24 cellular contexts compared by ENCODE assay signal in genomic region chr1:41286992-41287391, GRCh38. TPM values are rescaled to one million over a fixed set of nuclear protein-coding genes. Genes with fewer than 3 reads are reported as not detected.
DNase-seq lines count a peak whose midpoint lies in the region; ATAC-seq and TF ChIP-seq lines count a peak whose summit lies in the region.
"Had no signal": no experiment of that assay in that cellular context is flagged by ENCODE, and none has a peak within 500 bp of the region (broad histone marks: within the 10 kb centered on the region; RNA-seq: fewer than 3 reads in every experiment).

No MANE protein-coding gene starts in this region.

- H3K9ac ChIP-seq in iPS-20b (ENCODE audit: low read depth, low read length) (no peak overlapping the region), neuronal stem cell (ENCODE audit: low read depth, low read length, poor library complexity) (no peak overlapping the region)

- no peak overlapping the region for H2BK12ac ChIP-seq in neuronal stem cell (ENCODE audit: low read length)

- DNase-seq in activated CD8-positive, alpha-beta memory T cell treated with anti-CD3 and anti-CD28 coated beads for 24 hours, result peak; percentile 4
- no peak for DNase-seq in activated CD8-positive, alpha-beta memory T cell treated with anti-CD3 and anti-CD28 coated beads, Interleukin-2, amount 10 ng/mL, durations not matched to agents 7 days and 5 days
- DNase-seq in MV-4-11 (lab: John Stamatoyannopoulos, UW), result peak; percentile 18
- no peak for DNase-seq in neuronal stem cell (ENCODE audit: low spot score)
- no peak for DNase-seq in OCI-LY7 (ENCODE audit: low spot score)
- DNase-seq in activated CD4-positive, alpha-beta T cell treated with anti-CD3 and anti-CD28 coated beads, Interleukin-2, amount 10 ng/mL, durations not matched to agents 7 days and 5 days, result no peak
- no peak for DNase-seq in D341Med (ENCODE audit: low spot score)
- DNase-seq: 8988T, Calu3, DMS153, GDM1, NCI-H1105 treated with DMSO at 0.1 percent for 48 hours, NCI-H1930, NCI-H2107, NCI-H446, NCI-H524 treated with DMSO at 0.1 percent for 48 hours, OCI-M1, Peyer's patch, SIG-M5, SW 1271 had no signal

- H4K20me1 ChIP-seq in OCI-LY7 (ENCODE audit: insufficient read depth, low read length), result no peaks in the 10 kb centered on the region

- H2BK15ac ChIP-seq in neuronal stem cell (ENCODE audit: low read length), result no peak overlapping the region

- no peak overlapping the region for H2AK5ac ChIP-seq in neuronal stem cell (ENCODE audit: low read depth, low read length)

- no CpG with 5 or more reads among the region's 4 CpGs for WGBS in neuronal stem cell (ENCODE audit: extremely low coverage in 2 of 2, insufficient read length in 2 of 2, insufficient replicate concordance in 1 of 2), 2 donors

- H3K4me3 Mint-ChIP-seq in activated CD8-positive, alpha-beta memory T cell treated with anti-CD3 and anti-CD28 coated beads, Interleukin-2, amount 10 ng/mL, durations not matched to agents 7 days and 5 days, result no peak overlapping the region
- H3K4me3 Mint-ChIP-seq in activated CD4-positive, alpha-beta T cell treated with anti-CD3 and anti-CD28 coated beads, Interleukin-2, amount 10 ng/mL, durations not matched to agents 7 days and 5 days, result no peak overlapping the region

- H3K36me3 ChIP-seq in iPS-20b (ENCODE audit: insufficient read depth, low read depth, low read length) (no peaks in the 10 kb centered on the region), neuronal stem cell (replicated peaks in 1 of 2; ENCODE audit: control insufficient read depth in 2 of 2, insufficient read depth in 2 of 2, low read length in 2 of 2) (no peaks in the 10 kb centered on the region), OCI-LY7 (ENCODE audit: insufficient read depth, low read length) (no peaks in the 10 kb centered on the region)
- H3K36me3 ChIP-seq: Peyer's patch had no signal

- no peak overlapping the region for H2BK120ac ChIP-seq in neuronal stem cell (ENCODE audit: low read depth, low read length)

- no peak overlapping the region for H4K91ac ChIP-seq in neuronal stem cell (ENCODE audit: low read depth, low read length, poor library complexity)

- H3K79me2 ChIP-seq in OCI-LY7 (ENCODE audit: insufficient read depth, low read depth, low read length), result no peaks in the 10 kb centered on the region

- POLR2A ChIA-PET in OCI-LY7 (lab: Charles Lee), result no interaction called here
- POLR2A ChIA-PET in activated CD4-positive, alpha-beta T cell treated with anti-CD3 and anti-CD28 coated beads, Interleukin-2, amount 10 ng/mL, durations not matched to agents 7 days and 5 days (lab: Charles Lee), result no interaction called here

- H3K27me3 ChIP-seq in iPS-20b (ENCODE audit: insufficient read depth, low read length) (peaks cover 41% of the 10 kb centered on the region; the same call in 1 of the 2 replicates), neuronal stem cell (ENCODE audit: control insufficient read depth in 3 of 3, insufficient read depth in 3 of 3, low read depth in 1 of 3, low read length in 3 of 3) (peaks cover 0 to 28% (median 0%) of the 10 kb centered on the region in 3 experiments)
- H3K27me3 ChIP-seq: Peyer's patch had no signal

- no peak overlapping the region for H3K4me2 ChIP-seq in neuronal stem cell (ENCODE audit: insufficient read depth, low read length, poor library complexity, severe bottlenecking)
- H3K4me2 ChIP-seq in OCI-LY7 (ENCODE audit: low read length), result no peak overlapping the region

- no peak overlapping the region for H3K14ac ChIP-seq in neuronal stem cell (ENCODE audit: low read length)

- intact Hi-C loops in OCI-LY7 (cut with micrococcal nuclease; ENCODE audit: unreplicated experiment), result no loop called here

- H3K4me3 ChIP-seq in iPS-20b (ENCODE audit: low read length), result 0 out of 2 replicates have a peak overlapping the region, but pooled peaks have one; percentile 3
- H3K4me3 ChIP-seq in neuronal stem cell (ENCODE audit: low read length in 2 of 2), result no peak overlapping the region
- no peak overlapping the region for H3K4me3 ChIP-seq in OCI-LY7 (ENCODE audit: low read depth, low read length, poor library complexity, severe bottlenecking)
- H3K4me3 ChIP-seq: K562, Peyer's patch, SK-N-MC had no signal

- H3K27ac ChIP-seq in iPS-20b (ENCODE audit: low read length) (no peak overlapping the region), neuronal stem cell (replicated peaks; ENCODE audit: low read length) (no peak overlapping the region), OCI-LY7 (ENCODE audit: low read depth, low read length, poor library complexity, severe bottlenecking) (no peak overlapping the region)
- H3K27ac ChIP-seq: Peyer's patch, SK-N-MC had no signal

- CTCF ChIA-PET in activated CD8-positive, alpha-beta memory T cell treated with anti-CD3 and anti-CD28 coated beads, Interleukin-2, amount 10 ng/mL, durations not matched to agents 7 days and 5 days (lab: Charles Lee), result no interaction called here
- CTCF ChIA-PET in OCI-LY7 (lab: Charles Lee; ENCODE audit: unreplicated experiment), result no interaction called here
- CTCF ChIA-PET in activated CD4-positive, alpha-beta T cell treated with anti-CD3 and anti-CD28 coated beads, Interleukin-2, amount 10 ng/mL, durations not matched to agents 7 days and 5 days (lab: Charles Lee), result no interaction called here

- H3K27ac Mint-ChIP-seq in activated CD8-positive, alpha-beta memory T cell treated with anti-CD3 and anti-CD28 coated beads, Interleukin-2, amount 10 ng/mL, durations not matched to agents 7 days and 5 days, result no peak overlapping the region
- no peak overlapping the region for H3K27ac Mint-ChIP-seq in activated CD4-positive, alpha-beta T cell treated with anti-CD3 and anti-CD28 coated beads, Interleukin-2, amount 10 ng/mL, durations not matched to agents 7 days and 5 days

- H4K8ac ChIP-seq in neuronal stem cell (ENCODE audit: low read depth, low read length), result no peak overlapping the region

- H3K23ac ChIP-seq in neuronal stem cell (ENCODE audit: low read depth, low read length, poor library complexity), result no peak overlapping the region

- H3K4me1 Mint-ChIP-seq in activated CD8-positive, alpha-beta memory T cell treated with anti-CD3 and anti-CD28 coated beads, Interleukin-2, amount 10 ng/mL, durations not matched to agents 7 days and 5 days, result no peaks in the 10 kb centered on the region
- H3K4me1 Mint-ChIP-seq in activated CD4-positive, alpha-beta T cell treated with anti-CD3 and anti-CD28 coated beads, Interleukin-2, amount 10 ng/mL, durations not matched to agents 7 days and 5 days, result no peaks in the 10 kb centered on the region

- H2AFZ ChIP-seq in neuronal stem cell (ENCODE audit: low read length), result no peak overlapping the region
- no peak overlapping the region for H2AFZ ChIP-seq in OCI-LY7 (ENCODE audit: low read length)

- BruUV-seq in OCI-LY7 (replicated peaks; lab: Mats Ljungman, UMichigan), result no TSS peak

- no peaks in the 10 kb centered on the region for H3K36me3 Mint-ChIP-seq in activated CD8-positive, alpha-beta memory T cell treated with anti-CD3 and anti-CD28 coated beads, Interleukin-2, amount 10 ng/mL, durations not matched to agents 7 days and 5 days
- no peaks in the 10 kb centered on the region for H3K36me3 Mint-ChIP-seq in activated CD4-positive, alpha-beta T cell treated with anti-CD3 and anti-CD28 coated beads, Interleukin-2, amount 10 ng/mL, durations not matched to agents 7 days and 5 days (ENCODE audit: low read depth)

- no peaks in the 10 kb centered on the region for H3K79me1 ChIP-seq in neuronal stem cell (ENCODE audit: low read depth, low read length)

- no peak overlapping the region for H3K4ac ChIP-seq in neuronal stem cell (ENCODE audit: low read length)

- H3K9me2 ChIP-seq in OCI-LY7 (ENCODE audit: insufficient read depth, low read length), result no peaks in the 10 kb centered on the region

- H3K9me3 ChIP-seq in iPS-20b (ENCODE audit: insufficient read depth, low read depth, low read length) (no peaks in the 10 kb centered on the region), neuronal stem cell (replicated peaks in 1 of 2; ENCODE audit: control insufficient read depth in 2 of 2, insufficient read depth in 1 of 2, low read depth in 1 of 2, low read length in 2 of 2) (no peaks in the 10 kb centered on the region), OCI-LY7 (ENCODE audit: low read length) (no peaks in the 10 kb centered on the region)
- H3K9me3 ChIP-seq: Peyer's patch had no signal

- H3K4me1 ChIP-seq in iPS-20b (ENCODE audit: insufficient read depth, low read length) (peaks cover 9% of the 10 kb centered on the region; the same call in 1 of the 2 replicates), neuronal stem cell (ENCODE audit: control insufficient read depth in 2 of 2, insufficient read depth in 1 of 2, low read depth in 1 of 2, low read length in 2 of 2) (peaks cover 9 to 15% of the 10 kb centered on the region in 2 donors), OCI-LY7 (ENCODE audit: insufficient read depth, low read length, poor library complexity, severe bottlenecking) (no peaks in the 10 kb centered on the region)
- H3K4me1 ChIP-seq: Peyer's patch had no signal

- peak overlapping the region; percentile 33 for H3K18ac ChIP-seq in neuronal stem cell (ENCODE audit: low read length)

- no peak overlapping the region for H2BK5ac ChIP-seq in neuronal stem cell (ENCODE audit: low read length)

- no peak for TF ChIP-seq CTCF in OCI-LY7 (conservative IDR thresholded peaks at IDR 0.05; ENCODE audit: low read length)

- H3K9me3 Mint-ChIP-seq in activated CD8-positive, alpha-beta memory T cell treated with anti-CD3 and anti-CD28 coated beads, Interleukin-2, amount 10 ng/mL, durations not matched to agents 7 days and 5 days (ENCODE audit: low read depth), result no peaks in the 10 kb centered on the region
- H3K9me3 Mint-ChIP-seq in activated CD4-positive, alpha-beta T cell treated with anti-CD3 and anti-CD28 coated beads, Interleukin-2, amount 10 ng/mL, durations not matched to agents 7 days and 5 days, result no peaks in the 10 kb centered on the region

- no peak for ATAC-seq in activated CD8-positive, alpha-beta memory T cell treated with anti-CD3 and anti-CD28 coated beads, Interleukin-2, amount 10 ng/mL, durations not matched to agents 7 days and 5 days
- ATAC-seq: HCT116, K562 had no signal

- H3K27me3 Mint-ChIP-seq in activated CD8-positive, alpha-beta memory T cell treated with anti-CD3 and anti-CD28 coated beads, Interleukin-2, amount 10 ng/mL, durations not matched to agents 7 days and 5 days, result peaks cover 55% of the 10 kb centered on the region
- H3K27me3 Mint-ChIP-seq in activated CD4-positive, alpha-beta T cell treated with anti-CD3 and anti-CD28 coated beads, Interleukin-2, amount 10 ng/mL, durations not matched to agents 7 days and 5 days, result peaks cover 39% of the 10 kb centered on the region

RNA-seq across cellular contexts. Expression of gene SCMH1, which starts 44.9 kb away (rescaled TPM):
- 10 to 100 TPM; 20.3 to 30.0 TPM for total RNA-seq in activated CD8-positive, alpha-beta memory T cell treated with anti-CD3 and anti-CD28 coated beads, Interleukin-2, amount 10 ng/mL, durations not matched to agents 7 days and 5 days
- 38.4 TPM for polyA plus RNA-seq in neuronal stem cell (2013, experiment 1 of 2)
- polyA plus RNA-seq in neuronal stem cell (2013, experiment 2 of 2), result 38.1 TPM
- 47.0 and 59.3 TPM in 2 replicates for total RNA-seq in OCI-LY7 (2014; rRNA removed; shearing (Covaris generic))
- total RNA-seq in OCI-LY7 (2022), result 45.2 and 47.7 TPM in 2 replicates
- 10 to 100 TPM; 24.2 to 24.7 TPM for total RNA-seq in activated CD4-positive, alpha-beta T cell treated with anti-CD3 and anti-CD28 coated beads, Interleukin-2, amount 10 ng/mL, durations not matched to agents 7 days and 5 days

Comparison
In these comparisons a context has a peak if more than half of its experiments do, and no peak if none do; other contexts are left out.
1. DNase-seq: peak in activated CD8-positive, alpha-beta memory T cell treated with anti-CD3 and anti-CD28 coated beads for 24 hours (single experiment) and MV-4-11 (single experiment); none in activated CD8-positive, alpha-beta memory T cell treated with anti-CD3 and anti-CD28 coated beads, Interleukin-2, amount 10 ng/mL, durations not matched to agents 7 days and 5 days (single experiment), neuronal stem cell (single experiment), OCI-LY7 (single experiment), activated CD4-positive, alpha-beta T cell treated with anti-CD3 and anti-CD28 coated beads, Interleukin-2, amount 10 ng/mL, durations not matched to agents 7 days and 5 days (single experiment) and D341Med (single experiment).